7 cellular contexts compared by ENCODE assay signal in genomic region chr15:92683511-92683834, GRCh38. TPM values are rescaled to one million over a fixed set of nuclear protein-coding genes. Genes with fewer than 3 reads are reported as not detected.
DNase-seq lines count a peak whose midpoint lies in the region; ATAC-seq and TF ChIP-seq lines count a peak whose summit lies in the region.

No MANE protein-coding gene starts in this region.

- H3K9me3 ChIP-seq in OCI-LY3 (ENCODE audit: insufficient read depth, low read length) (no peaks in the 10 kb centered on the region), gastrocnemius medialis (no peaks in the 10 kb centered on the region)

- no peak overlapping the region for H3K4me2 ChIP-seq in OCI-LY3 (ENCODE audit: low read length)

- no peak overlapping the region for H3K9ac ChIP-seq in OCI-LY3 (ENCODE audit: low read length)

- H4K20me1 ChIP-seq in OCI-LY3 (ENCODE audit: insufficient read depth, low read length): no peaks in the 10 kb centered on the region

- intact Hi-C loops in gastrocnemius medialis (cut with DNase I; ENCODE audit: low total_unique reads) (loop anchor here (1.0 to 5.0 kb wide), 2 partner anchors 66 to 162 kb away; no protein-coding TSS in a partner anchor), lower leg skin (cut with DNase I; ENCODE audit: low total_unique reads) (no loop called here)

- peak; percentile 74 for DNase-seq in fibroblast of villous mesenchyme (ENCODE audit: low read depth)
- DNase-seq in gastrocnemius medialis: peak in 1 of 2 donors; percentile 46
- no peak for DNase-seq in stimulated activated CD4-positive, alpha-beta T cell treated with anti-CD3 and anti-CD28 coated beads, Interleukin-4, amount 100 ng/mL, for 4 hours
- no peak for DNase-seq in lower leg skin (ENCODE audit: low spot score in 2 of 2)
- DNase-seq in stimulated activated CD4-positive, alpha-beta T cell treated with anti-CD3 and anti-CD28 coated beads, Interleukin-1b, Interleukin-23, amount 100 ng/mL, for 48 hours: no peak

- TF ChIP-seq CTCF in OCI-LY3 (IDR thresholded peaks at IDR 0.05; ENCODE audit: low read depth, low read length) (peak; percentile 39), fibroblast of villous mesenchyme (IDR thresholded peaks at IDR 0.05; ENCODE audit: insufficient read depth, low read depth, low read length) (peak; percentile 80), gastrocnemius medialis (IDR thresholded peaks at IDR 0.05 in 4 of 5, conservative IDR thresholded peaks at IDR 0.05 in 1 of 5) (peak; percentile 42 to 78 (median 75)), lower leg skin (IDR thresholded peaks at IDR 0.05) (no peak)

- in situ Hi-C loops in gastrocnemius medialis (cut with MboI; ENCODE audit: low sequenced_read_pairs in 4 of 4): loop anchor here in 2 of 4 donors (10.0 kb wide), 1 partner anchor 159 kb away; no protein-coding TSS in a partner anchor

- H3K4me3 ChIP-seq in OCI-LY3 (ENCODE audit: low read length) (no peak overlapping the region), fibroblast of villous mesenchyme (ENCODE audit: low read depth, low read length) (no peak overlapping the region), gastrocnemius medialis (no peak overlapping the region), lower leg skin (ENCODE audit: low read depth, poor library complexity, severe bottlenecking) (no peak overlapping the region)

- no peaks in the 10 kb centered on the region for H3K36me3 ChIP-seq in OCI-LY3 (replicated peaks; ENCODE audit: low read depth, low read length)
- H3K36me3 ChIP-seq in gastrocnemius medialis: no peaks in the 10 kb centered on the region

- no peak overlapping the region for H2AFZ ChIP-seq in OCI-LY3 (ENCODE audit: low read depth, low read length)

- TF ChIP-seq POLR2A in gastrocnemius medialis (IDR thresholded peaks at IDR 0.05) (no peak), lower leg skin (IDR thresholded peaks at IDR 0.05) (no peak)

- H3K27me3 ChIP-seq in OCI-LY3 (ENCODE audit: low read depth, low read length) (peaks cover 44% of the 10 kb centered on the region), gastrocnemius medialis (no peaks in the 10 kb centered on the region)

- H3K4me1 ChIP-seq in OCI-LY3 (ENCODE audit: low read length) (no peaks in the 10 kb centered on the region), gastrocnemius medialis (no peaks in the 10 kb centered on the region)

- peak; percentile 79 for ATAC-seq in GM18868 (IDR thresholded peaks at IDR 0.05; ENCODE audit: unreplicated experiment)
- peak; percentile 61 to 80 for ATAC-seq in gastrocnemius medialis

- 83 to 84% methylated on average over 6 of the region's 6 CpGs for WGBS in lower leg skin, 2 donors

- H3K79me2 ChIP-seq in OCI-LY3 (ENCODE audit: low read length): no peaks in the 10 kb centered on the region

- no peak overlapping the region for H3K27ac ChIP-seq in OCI-LY3 (ENCODE audit: low read length)
- no peak overlapping the region for H3K27ac ChIP-seq in gastrocnemius medialis

RNA-seq across cellular contexts. Expression of gene FAM174B, which starts 27.9 kb away (rescaled TPM):
- total RNA-seq in fibroblast of villous mesenchyme: 0.97 and 3.9 TPM in 2 replicates
- total RNA-seq in gastrocnemius medialis: 10 to 100 TPM in 3 of 4 donors, 1 to 10 TPM in 1; 7.6 to 22.5 (median 11.6) TPM
- total RNA-seq in lower leg skin: 10 to 100 TPM in 3 of 4 donors, 1 to 10 TPM in 1; 9.9 to 33.4 (median 18.3) TPM

Comparison
In these comparisons a context has a peak if more than half of its experiments do, and no peak if none do; other contexts are left out.
1. CTCF ChIP-seq: peak in OCI-LY3 (single experiment), fibroblast of villous mesenchyme (single experiment) and gastrocnemius medialis (5 of 5); none in lower leg skin (0 of 3).